ENCODE assay signal across 20 cellular contexts in genomic region chr1:238501290-238501689, GRCh38.
DNase-seq lines count a peak whose midpoint lies in the region; ATAC-seq, FAIRE-seq and TF ChIP-seq lines count a peak whose summit lies in the region.
"Had no signal": no experiment of that assay in that cellular context is flagged by ENCODE, and none has a peak within 500 bp of the region (broad histone marks: within the 10 kb centered on the region; RNA-seq: fewer than 3 reads in every experiment).

No MANE protein-coding gene starts in this region.

- H3K9me3 ChIP-seq in SK-N-SH, result no peaks in the 10 kb centered on the region
- H3K9me3 ChIP-seq in tibial artery, result no peaks in the 10 kb centered on the region
- peaks cover 0 to 4% (median 0%) of the 10 kb centered on the region in 3 donors for H3K9me3 ChIP-seq in gastroesophageal sphincter
- H3K9me3 ChIP-seq: Caco-2 had no signal

- no peak overlapping the region for H2AFZ ChIP-seq in SK-N-SH (ENCODE audit: low read depth)
- H2AFZ ChIP-seq: GM23248 had no signal

- H3K4me1 ChIP-seq in SK-N-SH (ENCODE audit: control insufficient read depth in 1 of 2, insufficient read depth in 2 of 2, low read depth in 1 of 2, low read length in 1 of 2) (no peaks in the 10 kb centered on the region), tibial artery (no peaks in the 10 kb centered on the region), gastroesophageal sphincter (no peaks in the 10 kb centered on the region)
- H3K4me1 ChIP-seq: Caco-2 had no signal

- POLR2A ChIA-PET in SK-N-SH (lab: Yijun Ruan, JAX), result no interaction called here

- CTCF ChIA-PET in SK-N-SH (lab: Yijun Ruan, JAX), result interaction anchor here (1.4 kb wide), 1 partner anchor 11 kb away, joined by 3 read pairs; no protein-coding TSS in a partner anchor

- no peak overlapping the region for H3K4me2 ChIP-seq in SK-N-SH

- in situ Hi-C loops in GM13976 (cut with MboI; ENCODE audit: low sequenced_read_pairs, unreplicated experiment), result no loop called here

- 22% methylated on average over 3 of the region's 3 CpGs for WGBS in SK-N-SH (ENCODE audit: low lambda C conversion rate)
- WGBS in gastroesophageal sphincter (ENCODE audit: low coverage in 1 of 2), 2 donors, result 24 to 42% methylated on average over 3 of the region's 3 CpGs

- no peak for TF ChIP-seq CTCF in SK-N-SH (IDR thresholded peaks at IDR 0.05)
- TF ChIP-seq CTCF in GM13976 (IDR thresholded peaks at IDR 0.05; ENCODE audit: borderline replicate concordance, control extremely low read depth, extremely low read depth, insufficient read depth, missing control alignments), result no peak
- no peak for TF ChIP-seq CTCF in tibial artery (IDR thresholded peaks at IDR 0.05)
- no peak for TF ChIP-seq CTCF in gastroesophageal sphincter (IDR thresholded peaks at IDR 0.05)

- intact Hi-C loops in tibial artery (cut with DNase I; ENCODE audit: low total_unique reads), result no loop called here

- no peaks in the 10 kb centered on the region for H3K27me3 ChIP-seq in SK-N-SH (ENCODE audit: insufficient read depth)
- H3K27me3 ChIP-seq in tibial artery, result no peaks in the 10 kb centered on the region
- H3K27me3 ChIP-seq in gastroesophageal sphincter, result no peaks in the 10 kb centered on the region

- H3K27ac ChIP-seq in SK-N-SH (ENCODE audit: low read depth in 2 of 2, low read length in 1 of 2), result no peak overlapping the region
- no peak overlapping the region for H3K27ac ChIP-seq in tibial artery
- H3K27ac ChIP-seq in gastroesophageal sphincter, result no peak overlapping the region
- H3K27ac ChIP-seq: GM23248 had no signal

- TF ChIP-seq RAD21 in SK-N-SH (IDR thresholded peaks at IDR 0.05; ENCODE audit: low read length), result no peak

- H3K9ac ChIP-seq in SK-N-SH, result no peak overlapping the region
- H3K9ac ChIP-seq: GM23248 had no signal

- H3K9me2 ChIP-seq in SK-N-SH, result 0 out of 2 replicates have a peak, but pooled peaks cover 4% of the 10 kb centered on the region

- no peak for TF ChIP-seq POLR2A in gastroesophageal sphincter (IDR thresholded peaks at IDR 0.05)

- peak; percentile 60 for DNase-seq in ELR (ENCODE audit: low read depth)
- DNase-seq in SK-N-SH, result no peak
- peak; percentile 63 for DNase-seq in amniotic epithelial cell (ENCODE audit: low read depth)
- no peak for DNase-seq in GM13976 (ENCODE audit: low spot score)
- DNase-seq in tibial artery, result no peak
- no peak for DNase-seq in SKM-1 treated with dmso at 0.1 percent for 144 hours (lab: John Stamatoyannopoulos, UW; ENCODE audit: unreplicated experiment)
- DNase-seq: 8988T; C1 segment of cervical spinal cord; Caco-2; CD8-positive, alpha-beta T cell; DMS153; GM23248; H7; HCEC 1CT had no signal

- H3K79me2 ChIP-seq in SK-N-SH (ENCODE audit: insufficient read depth), result no peaks in the 10 kb centered on the region

- H3K4me3 ChIP-seq in SK-N-SH (ENCODE audit: low read depth in 2 of 2, low read length in 1 of 2), result no peak overlapping the region
- H3K4me3 ChIP-seq in tibial artery, result no peak overlapping the region
- no peak overlapping the region for H3K4me3 ChIP-seq in gastroesophageal sphincter
- H3K4me3 ChIP-seq: GM23248 had no signal

- TF ChIP-seq EP300 in SK-N-SH (IDR thresholded peaks at IDR 0.05; ENCODE audit: borderline replicate concordance in 1 of 2, low read depth in 1 of 2, low read length in 1 of 2) (no peak), gastroesophageal sphincter (IDR thresholded peaks at IDR 0.05) (no peak)

- no peak for ATAC-seq in gastroesophageal sphincter
- ATAC-seq: CD8-positive, alpha-beta T cell had no signal

- H3K36me3 ChIP-seq in SK-N-SH (replicated peaks in 1 of 2; ENCODE audit: control insufficient read depth in 1 of 2, insufficient read depth in 2 of 2, low read length in 1 of 2) (no peaks in the 10 kb centered on the region), tibial artery (no peaks in the 10 kb centered on the region), gastroesophageal sphincter (no peaks in the 10 kb centered on the region)

- H4K20me1 ChIP-seq in SK-N-SH (ENCODE audit: insufficient read depth), result no peaks in the 10 kb centered on the region

- peaks cover 5% of the 10 kb centered on the region for H3F3A ChIP-seq in SK-N-SH (replicated peaks; ENCODE audit: insufficient read depth)

- peak; percentile 66 for FAIRE-seq in A204.1 (lab: Jason Lieb, UNC)
- FAIRE-seq: G401.6, GM12892, GM19239, H1 had no signal

TF ChIP-seq in SK-N-SH, 30 proteins besides CTCF, POLR2A, EP300 and RAD21:
- TF ChIP-seq NFIC (IDR thresholded peaks at IDR 0.05; ENCODE audit: borderline replicate concordance) (no peak), GABPA (IDR thresholded peaks at IDR 0.05; ENCODE audit: low read depth) (no peak), FOSL2 (IDR thresholded peaks at IDR 0.05; ENCODE audit: borderline replicate concordance, low read depth) (peak; percentile 37; the same call in 1 of the 2 replicates), RCOR1 (IDR thresholded peaks at IDR 0.05; ENCODE audit: low read length) (no peak), JUND (IDR thresholded peaks at IDR 0.05) (0 out of 2 replicates have a peak, but pooled peaks have one; percentile 6), TCF12 (IDR thresholded peaks at IDR 0.05) (peak; percentile 30), EZH2phosphoT487 (IDR thresholded peaks at IDR 0.05; ENCODE audit: borderline replicate concordance, low read depth) (no peak), ELF1 (IDR thresholded peaks at IDR 0.05) (no peak), RFX5 (IDR thresholded peaks at IDR 0.05; ENCODE audit: low read length) (no peak), YY1 (IDR thresholded peaks at IDR 0.05; ENCODE audit: low read depth) (no peak), TEAD4 (IDR thresholded peaks at IDR 0.05; ENCODE audit: borderline replicate concordance, insufficient read depth) (no peak), PBX3 (IDR thresholded peaks at IDR 0.05) (peak; percentile 34; the same call in 1 of the 2 replicates), TAF1 (IDR thresholded peaks at IDR 0.05; ENCODE audit: borderline replicate concordance, low read depth, low read length) (no peak), FOXJ3 (CRISPR knock-in tag; IDR thresholded peaks at IDR 0.05) (no peak), MXI1 (IDR thresholded peaks at IDR 0.05; ENCODE audit: low read depth, low read length) (no peak), CHD2 (IDR thresholded peaks at IDR 0.05; ENCODE audit: low read length, partially characterized antibody) (no peak)

Comparison
In these comparisons a context has a peak if more than half of its experiments do, and no peak if none do; other contexts are left out.
1. DNase-seq: peak in ELR (single experiment) and amniotic epithelial cell (single experiment); none in SK-N-SH (single experiment), GM13976 (single experiment), tibial artery (0 of 2) and SKM-1 treated with dmso at 0.1 percent for 144 hours (single experiment).